ENCODE assay signal across 1 cellular context in the genomic region with DNA sequence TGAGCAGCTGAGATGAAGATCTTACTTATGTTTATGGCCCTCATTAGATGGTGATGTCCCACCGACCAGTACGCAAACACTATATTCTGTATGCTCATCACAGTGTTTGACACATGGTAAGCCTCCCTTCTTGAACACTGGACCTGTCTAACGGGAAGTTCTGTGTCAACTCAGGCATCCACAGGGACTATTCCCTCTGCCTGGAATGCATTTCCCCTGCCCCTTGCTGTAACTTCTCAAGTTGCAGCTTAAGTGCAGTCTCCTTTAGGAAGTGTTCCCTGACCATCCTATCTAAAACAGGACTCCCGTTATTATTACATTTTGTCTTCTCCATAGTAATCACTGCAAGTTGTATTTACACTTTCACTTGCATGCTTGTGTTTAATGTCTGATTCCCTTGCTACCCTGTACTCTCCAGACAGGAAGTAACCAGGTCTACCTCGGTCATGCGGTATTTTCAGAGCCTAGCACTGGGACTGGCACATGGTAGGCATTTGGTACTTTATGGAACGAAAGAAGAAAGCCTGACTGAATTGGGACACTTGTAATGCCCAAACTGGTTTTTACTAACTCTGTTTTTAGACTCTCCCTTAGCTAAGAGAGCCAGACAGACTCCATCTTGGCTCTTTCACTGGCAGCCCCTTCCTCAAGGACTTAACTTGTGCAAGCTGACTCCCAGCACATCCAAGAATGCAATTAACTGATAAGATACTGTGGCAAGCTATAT.
A peak's percentile ranks its signal among the peaks of the same experiment; 100 is the strongest.
TF ChIP-seq lines count a peak whose summit lies in the region.

No MANE protein-coding gene starts in this region.

TF ChIP-seq in K562, 482 proteins besides CTCF, POLR2A, EP300 and RAD21 (continued from another document):
- TF ChIP-seq, protein P1, sequence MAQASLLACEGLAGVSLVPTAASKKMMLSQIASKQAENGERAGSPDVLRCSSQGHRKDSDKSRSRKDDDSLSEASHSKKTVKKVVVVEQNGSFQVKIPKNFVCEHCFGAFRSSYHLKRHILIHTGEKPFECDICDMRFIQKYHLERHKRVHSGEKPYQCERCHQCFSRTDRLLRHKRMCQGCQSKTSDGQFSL (CRISPR knock-in tag; IDR thresholded peaks at IDR 0.05): no peak
- TF ChIP-seq, protein P1 (tag; IDR thresholded peaks at IDR 0.05): peak in 1 of 2 experiments; percentile 94; a peak in 2 of 4 replicates
- TF ChIP-seq CHD4 (IDR thresholded peaks at IDR 0.05; ENCODE audit: insufficient read depth, insufficient replicate concordance, low read depth, low read length, poor library complexity, severe bottlenecking) (no peak), PTTG1 (tag; IDR thresholded peaks at IDR 0.05; ENCODE audit: low read depth) (peak; percentile 88), XRCC4 (IDR thresholded peaks at IDR 0.05; ENCODE audit: extremely low read depth, insufficient read depth, insufficient read length) (no peak), SREBF1 (IDR thresholded peaks at IDR 0.05; ENCODE audit: borderline replicate concordance, low read depth, low read length) (no peak), RFX7 (CRISPR knock-in tag; IDR thresholded peaks at IDR 0.05) (0 out of 2 replicates have a peak, but pooled peaks have one; percentile 24), TEAD1 (CRISPR knock-in tag; IDR thresholded peaks at IDR 0.05) (peak in 1 of 2 experiments; percentile 90; a peak in 2 of 4 replicates), ZNF444 (CRISPR knock-in tag; IDR thresholded peaks at IDR 0.05) (0 out of 2 replicates have a peak, but pooled peaks have one; percentile 61), BCOR (IDR thresholded peaks at IDR 0.05) (no peak), DDX20 (tag; IDR thresholded peaks at IDR 0.05; ENCODE audit: low read depth) (peak; percentile 87), TAL1 (IDR thresholded peaks at IDR 0.05) (no peak), MCM3 (IDR thresholded peaks at IDR 0.05) (no peak), CTBP1 (IDR thresholded peaks at IDR 0.05; ENCODE audit: borderline replicate concordance) (no peak), JUNB (CRISPR knock-in tag; conservative IDR thresholded peaks at IDR 0.05) (no peak), KLF16 (IDR thresholded peaks at IDR 0.05) (no peak), TAF7 (tag; IDR thresholded peaks at IDR 0.05) (peak; percentile 63), GTF2A2 (tag; IDR thresholded peaks at IDR 0.05) (peak; percentile 88), MEF2D (tag; conservative IDR thresholded peaks at IDR 0.05; ENCODE audit: low read depth) (peak; percentile 87), HSF4 (CRISPR knock-in tag; IDR thresholded peaks at IDR 0.05; ENCODE audit: borderline replicate concordance) (peak; percentile 81; the same call in 1 of the 2 replicates), TBP (optimal IDR thresholded peaks at IDR 0.05; ENCODE audit: low read depth, low read length) (no peak), ZNF445 (CRISPR knock-in tag; IDR thresholded peaks at IDR 0.05; ENCODE audit: low read depth) (0 out of 2 replicates have a peak, but pooled peaks have one; percentile 64)
- TF ChIP-seq, protein P2, sequence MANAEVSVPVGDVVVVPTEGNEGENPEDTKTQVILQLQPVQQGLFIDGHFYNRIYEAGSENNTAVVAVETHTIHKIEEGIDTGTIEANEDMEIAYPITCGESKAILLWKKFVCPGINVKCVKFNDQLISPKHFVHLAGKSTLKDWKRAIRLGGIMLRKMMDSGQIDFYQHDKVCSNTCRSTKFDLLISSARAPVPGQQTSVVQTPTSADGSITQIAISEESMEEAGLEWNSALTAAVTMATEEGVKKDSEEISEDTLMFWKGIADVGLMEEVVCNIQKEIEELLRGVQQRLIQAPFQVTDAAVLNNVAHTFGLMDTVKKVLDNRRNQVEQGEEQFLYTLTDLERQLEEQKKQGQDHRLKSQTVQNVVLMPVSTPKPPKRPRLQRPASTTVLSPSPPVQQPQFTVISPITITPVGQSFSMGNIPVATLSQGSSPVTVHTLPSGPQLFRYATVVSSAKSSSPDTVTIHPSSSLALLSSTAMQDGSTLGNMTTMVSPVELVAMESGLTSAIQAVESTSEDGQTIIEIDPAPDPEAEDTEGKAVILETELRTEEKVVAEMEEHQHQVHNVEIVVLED (CRISPR knock-in tag; IDR thresholded peaks at IDR 0.05): 0 out of 2 replicates have a peak, but pooled peaks have one; percentile 42
- TF ChIP-seq, protein P3, sequence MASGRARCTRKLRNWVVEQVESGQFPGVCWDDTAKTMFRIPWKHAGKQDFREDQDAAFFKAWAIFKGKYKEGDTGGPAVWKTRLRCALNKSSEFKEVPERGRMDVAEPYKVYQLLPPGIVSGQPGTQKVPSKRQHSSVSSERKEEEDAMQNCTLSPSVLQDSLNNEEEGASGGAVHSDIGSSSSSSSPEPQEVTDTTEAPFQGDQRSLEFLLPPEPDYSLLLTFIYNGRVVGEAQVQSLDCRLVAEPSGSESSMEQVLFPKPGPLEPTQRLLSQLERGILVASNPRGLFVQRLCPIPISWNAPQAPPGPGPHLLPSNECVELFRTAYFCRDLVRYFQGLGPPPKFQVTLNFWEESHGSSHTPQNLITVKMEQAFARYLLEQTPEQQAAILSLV (tag; IDR thresholded peaks at IDR 0.05): peak; percentile 77
- TF ChIP-seq, protein P4, sequence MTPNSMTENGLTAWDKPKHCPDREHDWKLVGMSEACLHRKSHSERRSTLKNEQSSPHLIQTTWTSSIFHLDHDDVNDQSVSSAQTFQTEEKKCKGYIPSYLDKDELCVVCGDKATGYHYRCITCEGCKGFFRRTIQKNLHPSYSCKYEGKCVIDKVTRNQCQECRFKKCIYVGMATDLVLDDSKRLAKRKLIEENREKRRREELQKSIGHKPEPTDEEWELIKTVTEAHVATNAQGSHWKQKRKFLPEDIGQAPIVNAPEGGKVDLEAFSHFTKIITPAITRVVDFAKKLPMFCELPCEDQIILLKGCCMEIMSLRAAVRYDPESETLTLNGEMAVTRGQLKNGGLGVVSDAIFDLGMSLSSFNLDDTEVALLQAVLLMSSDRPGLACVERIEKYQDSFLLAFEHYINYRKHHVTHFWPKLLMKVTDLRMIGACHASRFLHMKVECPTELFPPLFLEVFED (CRISPR knock-in tag; conservative IDR thresholded peaks at IDR 0.05): peak; percentile 61; the same call in 1 of the 2 replicates
- TF ChIP-seq, protein P5, sequence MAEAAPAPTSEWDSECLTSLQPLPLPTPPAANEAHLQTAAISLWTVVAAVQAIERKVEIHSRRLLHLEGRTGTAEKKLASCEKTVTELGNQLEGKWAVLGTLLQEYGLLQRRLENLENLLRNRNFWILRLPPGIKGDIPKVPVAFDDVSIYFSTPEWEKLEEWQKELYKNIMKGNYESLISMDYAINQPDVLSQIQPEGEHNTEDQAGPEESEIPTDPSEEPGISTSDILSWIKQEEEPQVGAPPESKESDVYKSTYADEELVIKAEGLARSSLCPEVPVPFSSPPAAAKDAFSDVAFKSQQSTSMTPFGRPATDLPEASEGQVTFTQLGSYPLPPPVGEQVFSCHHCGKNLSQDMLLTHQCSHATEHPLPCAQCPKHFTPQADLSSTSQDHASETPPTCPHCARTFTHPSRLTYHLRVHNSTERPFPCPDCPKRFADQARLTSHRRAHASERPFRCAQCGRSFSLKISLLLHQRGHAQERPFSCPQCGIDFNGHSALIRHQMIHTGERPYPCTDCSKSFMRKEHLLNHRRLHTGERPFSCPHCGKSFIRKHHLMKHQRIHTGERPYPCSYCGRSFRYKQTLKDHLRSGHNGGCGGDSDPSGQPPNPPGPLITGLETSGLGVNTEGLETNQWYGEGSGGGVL (CRISPR knock-in tag; IDR thresholded peaks at IDR 0.05): peak; percentile 68
- TF ChIP-seq, protein P6, sequence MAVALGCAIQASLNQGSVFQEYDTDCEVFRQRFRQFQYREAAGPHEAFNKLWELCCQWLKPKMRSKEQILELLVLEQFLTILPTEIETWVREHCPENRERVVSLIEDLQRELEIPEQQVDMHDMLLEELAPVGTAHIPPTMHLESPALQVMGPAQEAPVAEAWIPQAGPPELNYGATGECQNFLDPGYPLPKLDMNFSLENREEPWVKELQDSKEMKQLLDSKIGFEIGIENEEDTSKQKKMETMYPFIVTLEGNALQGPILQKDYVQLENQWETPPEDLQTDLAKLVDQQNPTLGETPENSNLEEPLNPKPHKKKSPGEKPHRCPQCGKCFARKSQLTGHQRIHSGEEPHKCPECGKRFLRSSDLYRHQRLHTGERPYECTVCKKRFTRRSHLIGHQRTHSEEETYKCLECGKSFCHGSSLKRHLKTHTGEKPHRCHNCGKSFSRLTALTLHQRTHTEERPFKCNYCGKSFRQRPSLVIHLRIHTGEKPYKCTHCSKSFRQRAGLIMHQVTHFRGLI (CRISPR knock-in tag; IDR thresholded peaks at IDR 0.05): peak; percentile 76
- TF ChIP-seq, protein P7, sequence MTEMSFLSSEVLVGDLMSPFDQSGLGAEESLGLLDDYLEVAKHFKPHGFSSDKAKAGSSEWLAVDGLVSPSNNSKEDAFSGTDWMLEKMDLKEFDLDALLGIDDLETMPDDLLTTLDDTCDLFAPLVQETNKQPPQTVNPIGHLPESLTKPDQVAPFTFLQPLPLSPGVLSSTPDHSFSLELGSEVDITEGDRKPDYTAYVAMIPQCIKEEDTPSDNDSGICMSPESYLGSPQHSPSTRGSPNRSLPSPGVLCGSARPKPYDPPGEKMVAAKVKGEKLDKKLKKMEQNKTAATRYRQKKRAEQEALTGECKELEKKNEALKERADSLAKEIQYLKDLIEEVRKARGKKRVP (CRISPR knock-in tag; IDR thresholded peaks at IDR 0.05): peak; percentile 48; the same call in 1 of the 2 replicates
